Comparison of ENCODE assay signal across 27 cellular contexts in genomic region chrX:30278365-30278764, GRCh38. TPM values are rescaled to one million over a fixed set of nuclear protein-coding genes. Genes with fewer than 3 reads are reported as not detected.
DNase-seq lines count a peak whose midpoint lies in the region; ATAC-seq and TF ChIP-seq lines count a peak whose summit lies in the region.
"Had no signal": no experiment of that assay in that cellular context is flagged by ENCODE, and none has a peak within 500 bp of the region (broad histone marks: within the 10 kb centered on the region; RNA-seq: fewer than 3 reads in every experiment).

No MANE protein-coding gene starts in this region.

- no peak overlapping the region for H3K27ac Mint-ChIP-seq in MCF 10A (ENCODE audit: low read depth, unreplicated experiment)
- no peak overlapping the region for H3K27ac Mint-ChIP-seq in activated T-helper 1 cell treated with anti-CD3 and anti-CD28 coated beads, Interleukin-12 subunit alpha, Interleukin-12 subunit beta, Interleukin-2, Interleukin-4 antibody, amounts not matched to agents 30 ng/mL and 10 ng/mL and 1 ng/mL, durations not matched to agents 14 hours and 24 hours and 36 hours
- H3K27ac Mint-ChIP-seq: activated naive CD4-positive, alpha-beta T cell treated with anti-CD3 and anti-CD28 coated beads, Interleukin-2, amount 10 ng/mL, durations not matched to agents 7 days and 5 days; IgD-negative memory B cell; WTC11 had no signal

- CTCF ChIA-PET in MCF 10A (lab: Yijun Ruan, JAX): interaction anchor here (0.6 to 1.3 kb wide), 4 partner anchors 28 to 235 kb away, joined by 3 to 6 read pairs (median 4); no protein-coding TSS in a partner anchor

- TF ChIP-seq CTCF in MCF 10A (IDR thresholded peaks at IDR 0.05; ENCODE audit: unreplicated experiment) (no peak), breast epithelium (IDR thresholded peaks at IDR 0.05) (no peak), astrocyte of the spinal cord (IDR thresholded peaks at IDR 0.05; ENCODE audit: low read depth, low read length) (no peak)

- ATAC-seq in GM18505 (IDR thresholded peaks at IDR 0.05; ENCODE audit: unreplicated experiment) (no peak), left lobe of liver (no peak)
- ATAC-seq: gastroesophageal sphincter, Panc1, WTC11 had no signal

- POLR2A ChIA-PET in MCF 10A (lab: Yijun Ruan, JAX): interaction anchor here (0.8 kb wide), 1 partner anchor 225 kb away, joined by 3 read pairs; no protein-coding TSS in a partner anchor

- H3K9me3 ChIP-seq in breast epithelium: no peaks in the 10 kb centered on the region
- H3K9me3 ChIP-seq: ascending aorta, gastroesophageal sphincter, upper lobe of left lung had no signal

- H3K4me1 Mint-ChIP-seq in MCF 10A (ENCODE audit: insufficient read depth, unreplicated experiment): peaks cover 5% of the 10 kb centered on the region
- no peaks in the 10 kb centered on the region for H3K4me1 Mint-ChIP-seq in activated T-helper 1 cell treated with anti-CD3 and anti-CD28 coated beads, Interleukin-12 subunit alpha, Interleukin-12 subunit beta, Interleukin-2, Interleukin-4 antibody, amounts not matched to agents 30 ng/mL and 10 ng/mL and 1 ng/mL, durations not matched to agents 14 hours and 24 hours and 36 hours (ENCODE audit: low read depth)
- H3K4me1 Mint-ChIP-seq: IgD-negative memory B cell had no signal

- in situ Hi-C loops in astrocyte of the spinal cord (cut with HindIII; ENCODE audit: low sequenced_read_pairs): no loop called here

- no peak overlapping the region for H3K27ac ChIP-seq in breast epithelium
- H3K27ac ChIP-seq: ascending aorta; BLaER1 treated with 17β-estradiol and CSF1 and Interleukin-3, amounts not matched to agents 10 nM and 100 nM; coronary artery; gastroesophageal sphincter; SK-N-MC; upper lobe of left lung had no signal

- no peaks in the 10 kb centered on the region for H3K36me3 Mint-ChIP-seq in MCF 10A (ENCODE audit: insufficient read depth, unreplicated experiment)
- H3K36me3 Mint-ChIP-seq in activated T-helper 1 cell treated with anti-CD3 and anti-CD28 coated beads, Interleukin-12 subunit alpha, Interleukin-12 subunit beta, Interleukin-2, Interleukin-4 antibody, amounts not matched to agents 30 ng/mL and 10 ng/mL and 1 ng/mL, durations not matched to agents 14 hours and 24 hours and 36 hours (ENCODE audit: low read depth): no peaks in the 10 kb centered on the region
- H3K36me3 Mint-ChIP-seq: activated naive CD4-positive, alpha-beta T cell treated with anti-CD3 and anti-CD28 coated beads, Interleukin-2, amount 10 ng/mL, durations not matched to agents 7 days and 5 days; IgD-negative memory B cell; WTC11 had no signal

- H3K27me3 Mint-ChIP-seq in MCF 10A (ENCODE audit: insufficient read depth, unreplicated experiment): no peaks in the 10 kb centered on the region
- H3K27me3 Mint-ChIP-seq in activated T-helper 1 cell treated with anti-CD3 and anti-CD28 coated beads, Interleukin-12 subunit alpha, Interleukin-12 subunit beta, Interleukin-2, Interleukin-4 antibody, amounts not matched to agents 30 ng/mL and 10 ng/mL and 1 ng/mL, durations not matched to agents 14 hours and 24 hours and 36 hours (ENCODE audit: insufficient read depth): peaks cover 5% of the 10 kb centered on the region
- H3K27me3 Mint-ChIP-seq: activated naive CD4-positive, alpha-beta T cell treated with anti-CD3 and anti-CD28 coated beads, Interleukin-2, amount 10 ng/mL, durations not matched to agents 7 days and 5 days; IgD-negative memory B cell had no signal

- no peaks in the 10 kb centered on the region for H3K36me3 ChIP-seq in breast epithelium
- H3K36me3 ChIP-seq: ascending aorta; BLaER1 treated with 17β-estradiol and CSF1 and Interleukin-3, amounts not matched to agents 10 nM and 100 nM; gastroesophageal sphincter; upper lobe of left lung had no signal

- intact Hi-C loops in MCF 10A (cut with micrococcal nuclease) (loop anchor here (5.0 to 10.0 kb wide), 2 partner anchors 136 to 436 kb away; no protein-coding TSS in a partner anchor), breast epithelium (cut with DNase I; ENCODE audit: low total_unique reads) (no loop called here)
- intact Hi-C loops in activated T-helper 1 cell treated with anti-CD3 and anti-CD28 coated beads, Interleukin-12 subunit alpha, Interleukin-12 subunit beta, Interleukin-2, Interleukin-4 antibody, amounts not matched to agents 30 ng/mL and 10 ng/mL and 1 ng/mL, durations not matched to agents 14 hours and 24 hours and 36 hours (cut with micrococcal nuclease): loop anchor here (10.0 kb wide), 1 partner anchor 226 kb away; no protein-coding TSS in a partner anchor

- peak; percentile 38 for DNase-seq in MCF 10A (ENCODE audit: unreplicated experiment)
- DNase-seq in breast epithelium (ENCODE audit: low spot score in 2 of 2): no peak
- DNase-seq in astrocyte of the spinal cord (ENCODE audit: low read depth, low spot score): peak; percentile 22
- DNase-seq in fibroblast of the conjunctiva (ENCODE audit: low read depth): peak; percentile 17
- DNase-seq in stimulated activated CD4-positive, alpha-beta T cell treated with anti-CD3 and anti-CD28 coated beads, Interleukin-4, amount 100 ng/mL, for 4 hours: no peak
- DNase-seq in activated T-helper 1 cell treated with anti-CD3 and anti-CD28 coated beads, Interleukin-12 subunit alpha, Interleukin-12 subunit beta, Interleukin-2, Interleukin-4 antibody, amounts not matched to agents 30 ng/mL and 10 ng/mL and 1 ng/mL, durations not matched to agents 14 hours and 24 hours and 36 hours (ENCODE audit: low spot score): no peak
- no peak for DNase-seq in left lobe of liver (ENCODE audit: low spot score)
- DNase-seq: activated CD4-positive, alpha-beta T cell treated with anti-CD3 and anti-CD28 coated beads, Interleukin-2, amount 50 U/mL, for 48 hours; activated naive CD4-positive, alpha-beta T cell treated with anti-CD3 and anti-CD28 coated beads, Interleukin-2, amount 10 ng/mL, durations not matched to agents 7 days and 5 days; activated T-cell treated with anti-CD3 and anti-CD28 coated beads, Interleukin-2, amount 50 U/mL, for 1 hour; kidney; MV-4-11; NCI-H187; nucleus accumbens; T-helper 2 cell; upper lobe of left lung had no signal

- H3K9me3 Mint-ChIP-seq in MCF 10A (ENCODE audit: unreplicated experiment): no peaks in the 10 kb centered on the region
- no peaks in the 10 kb centered on the region for H3K9me3 Mint-ChIP-seq in activated T-helper 1 cell treated with anti-CD3 and anti-CD28 coated beads, Interleukin-12 subunit alpha, Interleukin-12 subunit beta, Interleukin-2, Interleukin-4 antibody, amounts not matched to agents 30 ng/mL and 10 ng/mL and 1 ng/mL, durations not matched to agents 14 hours and 24 hours and 36 hours
- H3K9me3 Mint-ChIP-seq: activated naive CD4-positive, alpha-beta T cell treated with anti-CD3 and anti-CD28 coated beads, Interleukin-2, amount 10 ng/mL, durations not matched to agents 7 days and 5 days; IgD-negative memory B cell; WTC11 had no signal

- H3K4me3 ChIP-seq in breast epithelium (no peak overlapping the region), astrocyte of the spinal cord (ENCODE audit: low read depth, low read length) (no peak overlapping the region)
- H3K4me3 ChIP-seq: ascending aorta; BLaER1 treated with 17β-estradiol and CSF1 and Interleukin-3, amounts not matched to agents 10 nM and 100 nM; coronary artery; gastroesophageal sphincter; SK-N-MC; upper lobe of left lung had no signal

- no TSS peak for BruUV-seq in MCF 10A (replicated peaks; lab: Mats Ljungman, UMichigan)

- H3K4me1 ChIP-seq in breast epithelium: no peaks in the 10 kb centered on the region
- H3K4me1 ChIP-seq: ascending aorta, gastroesophageal sphincter, upper lobe of left lung had no signal

- TF ChIP-seq POLR2A in breast epithelium (IDR thresholded peaks at IDR 0.05) (no peak), GM18505 (IDR thresholded peaks at IDR 0.05; ENCODE audit: borderline replicate concordance, extremely low read depth, insufficient read depth, insufficient read length) (no peak)

- H3K27me3 ChIP-seq in breast epithelium: peaks cover 0 to 5% of the 10 kb centered on the region in 2 donors
- H3K27me3 ChIP-seq: ascending aorta; BLaER1 treated with 17β-estradiol and CSF1 and Interleukin-3, amounts not matched to agents 10 nM and 100 nM; gastroesophageal sphincter; upper lobe of left lung had no signal

- no peak overlapping the region for H3K4me3 Mint-ChIP-seq in MCF 10A (ENCODE audit: unreplicated experiment)
- no peak overlapping the region for H3K4me3 Mint-ChIP-seq in activated T-helper 1 cell treated with anti-CD3 and anti-CD28 coated beads, Interleukin-12 subunit alpha, Interleukin-12 subunit beta, Interleukin-2, Interleukin-4 antibody, amounts not matched to agents 30 ng/mL and 10 ng/mL and 1 ng/mL, durations not matched to agents 14 hours and 24 hours and 36 hours
- H3K4me3 Mint-ChIP-seq: activated naive CD4-positive, alpha-beta T cell treated with anti-CD3 and anti-CD28 coated beads, Interleukin-2, amount 10 ng/mL, durations not matched to agents 7 days and 5 days; IgD-negative memory B cell; WTC11 had no signal

RNA-seq across cellular contexts. Expression of gene NR0B1, which starts 30.8 kb away (rescaled TPM):
- total RNA-seq in MCF 10A (2022) (not detected in 2 replicates), breast epithelium (not detected), left lobe of liver (not detected)
- total RNA-seq in activated T-helper 1 cell treated with anti-CD3 and anti-CD28 coated beads, Interleukin-12 subunit alpha, Interleukin-12 subunit beta, Interleukin-2, Interleukin-4 antibody, amounts not matched to agents 30 ng/mL and 10 ng/mL and 1 ng/mL, durations not matched to agents 14 hours and 24 hours and 36 hours: not detected in 2 replicates
- total RNA-seq: gastroesophageal sphincter, lung microvascular endothelial cell, myocyte, upper lobe of left lung had no signal

RNA-seq across cellular contexts. Expression of gene MAGEB1, which starts 31.4 kb away (rescaled TPM):
- total RNA-seq in MCF 10A (2022) (not detected in 2 replicates), breast epithelium (not detected), left lobe of liver (not detected)
- total RNA-seq in activated T-helper 1 cell treated with anti-CD3 and anti-CD28 coated beads, Interleukin-12 subunit alpha, Interleukin-12 subunit beta, Interleukin-2, Interleukin-4 antibody, amounts not matched to agents 30 ng/mL and 10 ng/mL and 1 ng/mL, durations not matched to agents 14 hours and 24 hours and 36 hours: not detected in 2 replicates
- total RNA-seq: ascending aorta, gastroesophageal sphincter, kidney, lung microvascular endothelial cell, myocyte, upper lobe of left lung had no signal

RNA-seq across cellular contexts. Expression of gene MAGEB4, which starts 36.6 kb away (rescaled TPM):
- total RNA-seq in MCF 10A (2022) (not detected in 2 replicates), breast epithelium (under 1 TPM in 1 of 3 donors, not detected in 2; 0.15 TPM), left lobe of liver (not detected)
- total RNA-seq in activated T-helper 1 cell treated with anti-CD3 and anti-CD28 coated beads, Interleukin-12 subunit alpha, Interleukin-12 subunit beta, Interleukin-2, Interleukin-4 antibody, amounts not matched to agents 30 ng/mL and 10 ng/mL and 1 ng/mL, durations not matched to agents 14 hours and 24 hours and 36 hours: not detected in 2 replicates
- total RNA-seq: ascending aorta, gastroesophageal sphincter, kidney, lung microvascular endothelial cell, myocyte, upper lobe of left lung, WTC11 had no signal

RNA-seq across cellular contexts. Expression of gene MAGEB3, which starts 47.9 kb away (rescaled TPM):
- total RNA-seq in MCF 10A (2022) (not detected in 2 replicates), breast epithelium (not detected), left lobe of liver (not detected)
- total RNA-seq in activated T-helper 1 cell treated with anti-CD3 and anti-CD28 coated beads, Interleukin-12 subunit alpha, Interleukin-12 subunit beta, Interleukin-2, Interleukin-4 antibody, amounts not matched to agents 30 ng/mL and 10 ng/mL and 1 ng/mL, durations not matched to agents 14 hours and 24 hours and 36 hours: not detected in 2 replicates
- total RNA-seq: ascending aorta, gastroesophageal sphincter, kidney, lung microvascular endothelial cell, myocyte, upper lobe of left lung had no signal

Comparison
In these comparisons a context has a peak if more than half of its experiments do, and no peak if none do; other contexts are left out.
1. DNase-seq: peak in MCF 10A (single experiment), astrocyte of the spinal cord (single experiment) and fibroblast of the conjunctiva (single experiment); none in breast epithelium (0 of 2), stimulated activated CD4-positive, alpha-beta T cell treated with anti-CD3 and anti-CD28 coated beads, Interleukin-4, amount 100 ng/mL, for 4 hours (0 of 2), activated T-helper 1 cell treated with anti-CD3 and anti-CD28 coated beads, Interleukin-12 subunit alpha, Interleukin-12 subunit beta, Interleukin-2, Interleukin-4 antibody, amounts not matched to agents 30 ng/mL and 10 ng/mL and 1 ng/mL, durations not matched to agents 14 hours and 24 hours and 36 hours (single experiment) and left lobe of liver (single experiment).